13 cellular contexts compared by ENCODE assay signal in the genomic region with DNA sequence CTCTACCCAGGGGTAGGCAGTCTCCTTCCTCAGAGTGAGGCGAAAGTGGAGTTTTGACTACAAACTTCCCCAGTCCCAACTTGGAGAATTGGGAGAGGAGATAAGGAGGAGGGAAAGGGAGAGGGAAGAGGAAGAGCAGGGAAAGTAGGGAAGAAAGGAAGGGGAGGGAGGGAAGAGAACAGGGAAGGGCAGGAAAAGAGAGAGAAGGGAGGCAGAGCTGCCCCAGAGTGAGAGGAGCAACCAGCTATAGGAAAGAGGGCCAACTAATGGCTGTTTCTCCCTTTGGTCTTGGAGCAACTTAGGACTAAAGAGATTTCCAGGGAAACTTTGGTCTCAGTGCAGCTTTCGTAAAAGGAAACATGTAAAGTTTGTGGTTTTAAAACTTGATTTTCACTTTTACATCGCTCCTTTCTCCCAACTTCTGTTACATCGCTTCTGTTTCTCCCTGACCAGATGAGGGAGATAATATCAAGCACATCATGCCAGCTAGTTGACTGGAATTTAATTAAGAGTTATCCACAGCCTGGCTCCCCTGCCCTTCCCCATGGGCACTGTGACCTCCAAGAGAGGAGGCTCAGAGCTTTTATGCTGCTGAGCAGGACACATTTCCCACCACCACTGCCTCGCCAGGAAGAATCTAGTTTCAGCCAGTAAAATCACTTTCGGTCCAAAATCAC. TPM values are rescaled to one million over a fixed set of nuclear protein-coding genes. Genes with fewer than 3 reads are reported as not detected.
A peak's percentile ranks its signal among the peaks of the same experiment; 100 is the strongest.
DNase-seq lines count a peak whose midpoint lies in the region; ATAC-seq and TF ChIP-seq lines count a peak whose summit lies in the region.
"Had no signal": no experiment of that assay in that cellular context is flagged by ENCODE, and none has a peak within 500 bp of the region (broad histone marks: within the 10 kb centered on the region; RNA-seq: fewer than 3 reads in every experiment).

No MANE protein-coding gene starts in this region.

- no peaks in the 10 kb centered on the region for H3K36me3 ChIP-seq in GM23338 (ENCODE audit: insufficient read depth)
- H3K36me3 ChIP-seq in ascending aorta: no peaks in the 10 kb centered on the region
- H3K36me3 ChIP-seq in H7 (replicated peaks; ENCODE audit: control insufficient read depth, insufficient read depth, low read length): no peaks in the 10 kb centered on the region

- no peaks in the 10 kb centered on the region for H3K9me3 ChIP-seq in ascending aorta

- H3K4me1 ChIP-seq in GM23338 (ENCODE audit: insufficient read depth): peaks cover 24% of the 10 kb centered on the region
- peaks cover 0 to 8% of the 10 kb centered on the region in 2 donors for H3K4me1 ChIP-seq in ascending aorta

- no peak for DNase-seq in GM23338 (ENCODE audit: low spot score)
- no peak for DNase-seq in ascending aorta (ENCODE audit: low spot score in 2 of 2)
- DNase-seq in fibroblast of pulmonary artery (ENCODE audit: low read depth): no peak
- DNase-seq in renal cortical epithelial cell (ENCODE audit: low read depth): peak; percentile 30
- no peak for DNase-seq in H7
- no peak for DNase-seq in mesenteric fat pad (ENCODE audit: low spot score)
- DNase-seq: activated CD4-positive, CD25-positive, alpha-beta regulatory T cell; CD8-positive, alpha-beta T cell; head of caudate nucleus; NCI-H226 had no signal

- peaks cover 38% of the 10 kb centered on the region for H3K4me1 Mint-ChIP-seq in GM23338

- H3K27ac ChIP-seq in GM23338 (ENCODE audit: low read depth): no peak overlapping the region
- H3K27ac ChIP-seq in ascending aorta: no peak overlapping the region

- H3F3A ChIP-seq in GM23338 (replicated peaks; ENCODE audit: low read depth): peaks cover 3% of the 10 kb centered on the region; the same call in 1 of the 2 replicates

- TF ChIP-seq CTCF in GM23338 (conservative IDR thresholded peaks at IDR 0.05; ENCODE audit: low read depth in 2 of 2) (no peak), ascending aorta (IDR thresholded peaks at IDR 0.05) (no peak), fibroblast of pulmonary artery (IDR thresholded peaks at IDR 0.05; ENCODE audit: low read length, missing control alignments) (no peak)

- no peaks in the 10 kb centered on the region for H3K36me3 Mint-ChIP-seq in GM23338 (ENCODE audit: low read depth)
- H3K36me3 Mint-ChIP-seq: CD8-positive, alpha-beta T cell; memory B cell had no signal

- no peaks in the 10 kb centered on the region for H4K20me1 ChIP-seq in GM23338 (replicated peaks; ENCODE audit: insufficient read depth)

- peak overlapping the region; percentile 86; the same call in 2 of the 3 replicates for H3K4me3 Mint-ChIP-seq in GM23338

- intact Hi-C loops in ascending aorta (cut with DNase I): no loop called here

- peak overlapping the region; percentile 72; the same call in 1 of the 2 replicates for H3K4me3 ChIP-seq in GM23338
- peak overlapping the region; percentile 61 to 66 for H3K4me3 ChIP-seq in ascending aorta
- peak overlapping the region; percentile 72 for H3K4me3 ChIP-seq in fibroblast of pulmonary artery (replicated peaks; ENCODE audit: low read depth, low read length)
- no peak overlapping the region for H3K4me3 ChIP-seq in H7 (ENCODE audit: insufficient read depth, low read depth, low read length)

- no peak overlapping the region for H3K27ac Mint-ChIP-seq in GM23338
- H3K27ac Mint-ChIP-seq: CD8-positive, alpha-beta T cell; memory B cell had no signal

- H3K9me3 Mint-ChIP-seq in GM23338: no peaks in the 10 kb centered on the region
- H3K9me3 Mint-ChIP-seq: CD8-positive, alpha-beta T cell; memory B cell had no signal

- H3K4me2 ChIP-seq in GM23338: peak overlapping the region; percentile 92

- no peaks in the 10 kb centered on the region for H3K79me2 ChIP-seq in GM23338 (replicated peaks; ENCODE audit: insufficient read depth)

- H2AFZ ChIP-seq in GM23338: no peak overlapping the region

- H3K27me3 ChIP-seq in GM23338 (ENCODE audit: insufficient read depth) (peaks cover 47% of the 10 kb centered on the region), ascending aorta (no peaks in the 10 kb centered on the region), H7 (ENCODE audit: control insufficient read depth, insufficient read depth, low read length) (peaks cover 24% of the 10 kb centered on the region)

- H3K9me2 ChIP-seq in GM23338 (ENCODE audit: insufficient read depth): no peaks in the 10 kb centered on the region

- no peak for ATAC-seq in GM23338
- ATAC-seq in GM19467 (IDR thresholded peaks at IDR 0.05; ENCODE audit: unreplicated experiment): no peak
- no peak for ATAC-seq in HG03469 (IDR thresholded peaks at IDR 0.05; ENCODE audit: unreplicated experiment)
- ATAC-seq: CD8-positive, alpha-beta T cell had no signal

- peaks cover 31% of the 10 kb centered on the region for H3K27me3 Mint-ChIP-seq in GM23338 (ENCODE audit: insufficient read depth, low read depth, poor library complexity)

TF ChIP-seq in GM23338, 12 proteins besides CTCF, POLR2A, EP300 and RAD21 (continues in another document):
- TF ChIP-seq CREB1 (CRISPR knock-in tag; IDR thresholded peaks at IDR 0.05; ENCODE audit: low read depth): no peak
- no peak for TF ChIP-seq STAT1 (IDR thresholded peaks at IDR 0.05; ENCODE audit: unreplicated experiment)
- TF ChIP-seq JUNB (IDR thresholded peaks at IDR 0.05; ENCODE audit: unreplicated experiment): no peak
- TF ChIP-seq ZNF331 (CRISPR knock-in tag; IDR thresholded peaks at IDR 0.05; ENCODE audit: low read depth): no peak
- TF ChIP-seq, protein P1, sequence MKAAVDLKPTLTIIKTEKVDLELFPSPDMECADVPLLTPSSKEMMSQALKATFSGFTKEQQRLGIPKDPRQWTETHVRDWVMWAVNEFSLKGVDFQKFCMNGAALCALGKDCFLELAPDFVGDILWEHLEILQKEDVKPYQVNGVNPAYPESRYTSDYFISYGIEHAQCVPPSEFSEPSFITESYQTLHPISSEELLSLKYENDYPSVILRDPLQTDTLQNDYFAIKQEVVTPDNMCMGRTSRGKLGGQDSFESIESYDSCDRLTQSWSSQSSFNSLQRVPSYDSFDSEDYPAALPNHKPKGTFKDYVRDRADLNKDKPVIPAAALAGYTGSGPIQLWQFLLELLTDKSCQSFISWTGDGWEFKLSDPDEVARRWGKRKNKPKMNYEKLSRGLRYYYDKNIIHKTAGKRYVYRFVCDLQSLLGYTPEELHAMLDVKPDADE (IDR thresholded peaks at IDR 0.05): no peak
- TF ChIP-seq, protein P2, sequence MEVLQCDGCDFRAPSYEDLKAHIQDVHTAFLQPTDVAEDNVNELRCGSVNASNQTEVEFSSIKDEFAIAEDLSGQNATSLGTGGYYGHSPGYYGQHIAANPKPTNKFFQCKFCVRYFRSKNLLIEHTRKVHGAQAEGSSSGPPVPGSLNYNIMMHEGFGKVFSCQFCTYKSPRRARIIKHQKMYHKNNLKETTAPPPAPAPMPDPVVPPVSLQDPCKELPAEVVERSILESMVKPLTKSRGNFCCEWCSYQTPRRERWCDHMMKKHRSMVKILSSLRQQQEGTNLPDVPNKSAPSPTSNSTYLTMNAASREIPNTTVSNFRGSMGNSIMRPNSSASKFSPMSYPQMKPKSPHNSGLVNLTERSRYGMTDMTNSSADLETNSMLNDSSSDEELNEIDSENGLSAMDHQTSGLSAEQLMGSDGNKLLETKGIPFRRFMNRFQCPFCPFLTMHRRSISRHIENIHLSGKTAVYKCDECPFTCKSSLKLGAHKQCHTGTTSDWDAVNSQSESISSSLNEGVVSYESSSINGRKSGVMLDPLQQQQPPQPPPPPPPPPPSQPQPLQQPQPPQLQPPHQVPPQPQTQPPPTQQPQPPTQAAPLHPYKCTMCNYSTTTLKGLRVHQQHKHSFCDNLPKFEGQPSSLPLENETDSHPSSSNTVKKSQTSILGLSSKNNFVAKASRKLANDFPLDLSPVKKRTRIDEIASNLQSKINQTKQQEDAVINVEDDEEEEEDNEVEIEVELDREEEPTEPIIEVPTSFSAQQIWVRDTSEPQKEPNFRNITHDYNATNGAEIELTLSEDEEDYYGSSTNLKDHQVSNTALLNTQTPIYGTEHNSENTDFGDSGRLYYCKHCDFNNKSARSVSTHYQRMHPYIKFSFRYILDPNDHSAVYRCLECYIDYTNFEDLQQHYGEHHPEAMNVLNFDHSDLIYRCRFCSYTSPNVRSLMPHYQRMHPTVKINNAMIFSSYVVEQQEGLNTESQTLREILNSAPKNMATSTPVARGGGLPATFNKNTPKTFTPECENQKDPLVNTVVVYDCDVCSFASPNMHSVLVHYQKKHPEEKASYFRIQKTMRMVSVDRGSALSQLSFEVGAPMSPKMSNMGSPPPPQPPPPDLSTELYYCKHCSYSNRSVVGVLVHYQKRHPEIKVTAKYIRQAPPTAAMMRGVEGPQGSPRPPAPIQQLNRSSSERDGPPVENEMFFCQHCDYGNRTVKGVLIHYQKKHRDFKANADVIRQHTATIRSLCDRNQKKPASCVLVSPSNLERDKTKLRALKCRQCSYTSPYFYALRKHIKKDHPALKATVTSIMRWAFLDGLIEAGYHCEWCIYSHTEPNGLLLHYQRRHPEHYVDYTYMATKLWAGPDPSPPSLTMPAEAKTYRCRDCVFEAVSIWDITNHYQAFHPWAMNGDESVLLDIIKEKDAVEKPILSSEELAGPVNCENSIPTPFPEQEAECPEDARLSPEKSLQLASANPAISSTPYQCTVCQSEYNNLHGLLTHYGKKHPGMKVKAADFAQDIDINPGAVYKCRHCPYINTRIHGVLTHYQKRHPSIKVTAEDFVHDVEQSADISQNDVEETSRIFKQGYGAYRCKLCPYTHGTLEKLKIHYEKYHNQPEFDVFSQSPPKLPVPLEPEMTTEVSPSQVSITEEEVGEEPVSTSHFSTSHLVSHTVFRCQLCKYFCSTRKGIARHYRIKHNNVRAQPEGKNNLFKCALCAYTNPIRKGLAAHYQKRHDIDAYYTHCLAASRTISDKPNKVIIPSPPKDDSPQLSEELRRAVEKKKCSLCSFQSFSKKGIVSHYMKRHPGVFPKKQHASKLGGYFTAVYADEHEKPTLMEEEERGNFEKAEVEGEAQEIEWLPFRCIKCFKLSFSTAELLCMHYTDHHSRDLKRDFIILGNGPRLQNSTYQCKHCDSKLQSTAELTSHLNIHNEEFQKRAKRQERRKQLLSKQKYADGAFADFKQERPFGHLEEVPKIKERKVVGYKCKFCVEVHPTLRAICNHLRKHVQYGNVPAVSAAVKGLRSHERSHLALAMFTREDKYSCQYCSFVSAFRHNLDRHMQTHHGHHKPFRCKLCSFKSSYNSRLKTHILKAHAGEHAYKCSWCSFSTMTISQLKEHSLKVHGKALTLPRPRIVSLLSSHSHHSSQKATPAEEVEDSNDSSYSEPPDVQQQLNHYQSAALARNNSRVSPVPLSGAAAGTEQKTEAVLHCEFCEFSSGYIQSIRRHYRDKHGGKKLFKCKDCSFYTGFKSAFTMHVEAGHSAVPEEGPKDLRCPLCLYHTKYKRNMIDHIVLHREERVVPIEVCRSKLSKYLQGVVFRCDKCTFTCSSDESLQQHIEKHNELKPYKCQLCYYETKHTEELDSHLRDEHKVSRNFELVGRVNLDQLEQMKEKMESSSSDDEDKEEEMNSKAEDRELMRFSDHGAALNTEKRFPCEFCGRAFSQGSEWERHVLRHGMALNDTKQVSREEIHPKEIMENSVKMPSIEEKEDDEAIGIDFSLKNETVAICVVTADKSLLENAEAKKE (CRISPR knock-in tag; IDR thresholded peaks at IDR 0.05): no peak

RNA-seq across cellular contexts. Expression of a gene that starts 1.4 kb away (rescaled TPM):
- total RNA-seq in GM23338 (2014; rRNA removed; shearing (Covaris generic)): 2.9 and 5.2 TPM in 2 replicates
- 2.7 and 2.9 TPM in 2 replicates for polyA plus RNA-seq in GM23338 (2016; fragmentation: Nextera tagmentation; extraction: Ambion mirVana)
- total RNA-seq in ascending aorta (10.7 TPM), renal cortical epithelial cell (19.6 and 26.4 TPM in 2 replicates), mesenteric fat pad (3.1 TPM)
- total RNA-seq in H7 (2014; rRNA removed; shearing (Covaris generic)): 0.70 and 1.9 TPM in 2 replicates
- total RNA-seq: CD8-positive, alpha-beta T cell had no signal
